Comparison of ENCODE assay signal across 17 cellular contexts in genomic region chr2:179511105-179511504, GRCh38.
"Had no signal": no experiment of that assay in that cellular context is flagged by ENCODE, and none has a peak within 500 bp of the region (broad histone marks: within the 10 kb centered on the region; RNA-seq: fewer than 3 reads in every experiment).

No MANE protein-coding gene starts in this region.

- H3K4me3 Mint-ChIP-seq: naive thymus-derived CD4-positive, alpha-beta T cell; type B pancreatic cell had no signal

- H3K36me3 Mint-ChIP-seq: naive thymus-derived CD4-positive, alpha-beta T cell; type B pancreatic cell had no signal

- H3K4me1 ChIP-seq: gastrocnemius medialis, right atrium auricular region, sigmoid colon had no signal

- ATAC-seq: esophagus mucosa; gastrocnemius medialis; left ventricle myocardium superior; naive thymus-derived CD4-positive, alpha-beta T cell had no signal

- H3K9me3 ChIP-seq: gastrocnemius medialis, neutrophil, right atrium auricular region, sigmoid colon had no signal

- H3K4me1 Mint-ChIP-seq: naive thymus-derived CD4-positive, alpha-beta T cell had no signal

- H3K36me3 ChIP-seq: gastrocnemius medialis, neutrophil, right atrium auricular region, sigmoid colon had no signal

- DNase-seq: effector memory CD4-positive, alpha-beta T cell; gastrocnemius medialis; islet precursor cell; left ventricle myocardium superior; mesenchymal stem cell; midbrain; naive thymus-derived CD4-positive, alpha-beta T cell; posterior cingulate gyrus; sigmoid colon; small intestine; stimulated activated CD4-positive, alpha-beta T cell treated with anti-CD3 and anti-CD28 coated beads, Interleukin-12 subunit alpha, Interleukin-12 subunit beta, amount 100 ng/mL, for 4 hours; stimulated activated naive CD4-positive, alpha-beta T cell had no signal

- H3K27me3 Mint-ChIP-seq: type B pancreatic cell had no signal

- H3K27ac Mint-ChIP-seq: naive thymus-derived CD4-positive, alpha-beta T cell; type B pancreatic cell had no signal

- H3K4me3 ChIP-seq: gastrocnemius medialis, lung, right atrium auricular region, sigmoid colon had no signal
